In the genomic region with DNA sequence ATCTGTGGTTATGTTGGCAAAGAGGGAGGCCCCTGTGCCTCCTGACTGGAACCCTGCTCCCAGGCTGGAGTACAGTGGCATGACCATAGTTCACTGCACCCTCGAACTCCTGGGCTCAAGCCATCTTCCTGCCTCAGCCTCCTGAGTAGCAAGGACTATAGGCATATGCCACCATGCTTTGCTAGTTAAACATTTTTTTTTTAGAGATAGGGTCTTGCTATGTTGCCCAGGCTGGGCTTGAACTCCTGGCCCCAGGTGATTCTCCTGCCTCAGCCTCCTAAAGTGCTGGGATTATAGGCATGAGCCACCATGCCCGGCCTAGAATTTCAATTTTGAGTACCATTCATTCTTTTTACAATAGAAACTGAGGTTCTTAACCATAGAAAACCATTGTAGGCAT, we compare ENCODE assay signal across 27 cellular contexts. TPM values are rescaled to one million over a fixed set of nuclear protein-coding genes. Genes with fewer than 3 reads are reported as not detected.
"Had no signal": no experiment of that assay in that cellular context is flagged by ENCODE, and none has a peak within 500 bp of the region (broad histone marks: within the 10 kb centered on the region; RNA-seq: fewer than 3 reads in every experiment).

No MANE protein-coding gene starts in this region.

- H3K4me3 Mint-ChIP-seq: activated B cell treated with CpG ODN at 0.5 μM for 24 hours; activated CD4-positive, alpha-beta T cell treated with anti-CD3 and anti-CD28 coated beads, Interleukin-2, amount 10 ng/mL, durations not matched to agents 24 days and 14 days; activated CD8-positive, alpha-beta memory T cell treated with anti-CD3 and anti-CD28 coated beads, Interleukin-2, amount 10 ng/mL, durations not matched to agents 7 days and 5 days; activated T-cell treated with anti-CD3 and anti-CD28 coated beads, Interleukin-2, amount 50 U/mL, for 24 hours; activated T-helper 1 cell treated with anti-CD3 and anti-CD28 coated beads, Interleukin-12 subunit alpha, Interleukin-12 subunit beta, Interleukin-2, Interleukin-4 antibody, amounts not matched to agents 30 ng/mL and 10 ng/mL and 1 ng/mL, durations not matched to agents 14 hours and 24 hours and 36 hours; T-helper 17 cell had no signal

- H3K27me3 ChIP-seq: brain microvascular endothelial cell, cardiac muscle cell had no signal

- H3K9me3 Mint-ChIP-seq: activated B cell treated with CpG ODN at 0.5 μM for 24 hours; activated CD4-positive, alpha-beta T cell treated with anti-CD3 and anti-CD28 coated beads, Interleukin-2, amount 10 ng/mL, durations not matched to agents 24 days and 14 days; activated naive CD4-positive, alpha-beta T cell treated with anti-CD3 and anti-CD28 coated beads, Interleukin-2, amount 50 U/mL, for 72 hours; activated T-cell treated with anti-CD3 and anti-CD28 coated beads, Interleukin-2, amount 50 U/mL, for 24 hours; activated T-helper 1 cell treated with anti-CD3 and anti-CD28 coated beads, Interleukin-12 subunit alpha, Interleukin-12 subunit beta, Interleukin-2, Interleukin-4 antibody, amounts not matched to agents 30 ng/mL and 10 ng/mL and 1 ng/mL, durations not matched to agents 14 hours and 24 hours and 36 hours had no signal

- H3K27ac ChIP-seq: brain microvascular endothelial cell, cardiac muscle cell had no signal

- H3K36me3 ChIP-seq: brain microvascular endothelial cell had no signal

- H3K27ac Mint-ChIP-seq: activated B cell treated with CpG ODN at 0.5 μM for 24 hours; activated CD4-positive, alpha-beta T cell treated with anti-CD3 and anti-CD28 coated beads, Interleukin-2, amount 10 ng/mL, durations not matched to agents 24 days and 14 days; activated CD8-positive, alpha-beta memory T cell treated with anti-CD3 and anti-CD28 coated beads, Interleukin-2, amount 10 ng/mL, durations not matched to agents 7 days and 5 days; activated T-cell treated with anti-CD3 and anti-CD28 coated beads, Interleukin-2, amount 50 U/mL, for 24 hours; activated T-helper 1 cell treated with anti-CD3 and anti-CD28 coated beads, Interleukin-12 subunit alpha, Interleukin-12 subunit beta, Interleukin-2, Interleukin-4 antibody, amounts not matched to agents 30 ng/mL and 10 ng/mL and 1 ng/mL, durations not matched to agents 14 hours and 24 hours and 36 hours; T-helper 17 cell had no signal

- ATAC-seq: activated CD8-positive, alpha-beta memory T cell treated with anti-CD3 and anti-CD28 coated beads, Interleukin-2, amount 10 ng/mL, durations not matched to agents 7 days and 5 days; activated naive CD4-positive, alpha-beta T cell treated with anti-CD3 and anti-CD28 coated beads, Interleukin-2, amount 50 U/mL, for 72 hours; T-helper 17 cell had no signal

- H3K27me3 Mint-ChIP-seq: activated B cell treated with CpG ODN at 0.5 μM for 24 hours had no signal

- H3K4me3 ChIP-seq: cardiac muscle cell had no signal

- DNase-seq: activated B cell treated with CpG ODN at 0.5 μM for 24 hours; activated CD4-positive, alpha-beta T cell treated with anti-CD3 and anti-CD28 coated beads for 1 hour; activated CD4-positive, alpha-beta T cell treated with anti-CD3 and anti-CD28 coated beads, Interleukin-2, amount 10 ng/mL, durations not matched to agents 24 days and 14 days; activated CD4-positive, alpha-beta T cell treated with anti-CD3 and anti-CD28 coated beads, Interleukin-2, amount 50 U/mL, for 48 hours; activated CD8-positive, alpha-beta memory T cell treated with anti-CD3 and anti-CD28 coated beads, Interleukin-2, amount 10 ng/mL, durations not matched to agents 7 days and 5 days; activated effector memory CD4-positive, alpha-beta T cell treated with anti-CD3 and anti-CD28 coated beads, Interleukin-2, amount 50 U/mL, for 16 hours; activated naive CD4-positive, alpha-beta T cell treated with Interleukin-2 at 50 U/mL for 16 hours; activated T-cell treated with anti-CD3 and anti-CD28 coated beads, Interleukin-2, amount 50 U/mL, for 24 hours; brain microvascular endothelial cell; KG1; NCI-H1048; NCI-H2029; NCI-H2107; NCI-H2171 treated with DMSO at 0.1 percent for 48 hours; NCI-H345; NCI-H510A; NCI-H526 treated with DMSO at 0.1 percent for 48 hours; NCI-H82; SIG-M5; T-helper 17 cell; T-helper 9 cell had no signal

- H3K36me3 Mint-ChIP-seq: activated CD8-positive, alpha-beta memory T cell treated with anti-CD3 and anti-CD28 coated beads, Interleukin-2, amount 10 ng/mL, durations not matched to agents 7 days and 5 days; activated naive CD4-positive, alpha-beta T cell treated with anti-CD3 and anti-CD28 coated beads, Interleukin-2, amount 50 U/mL, for 72 hours had no signal

RNA-seq across cellular contexts. Expression of a gene that starts 21.2 kb away (rescaled TPM):
- total RNA-seq: activated CD4-positive, alpha-beta T cell treated with anti-CD3 and anti-CD28 coated beads, Interleukin-2, amount 10 ng/mL, durations not matched to agents 24 days and 14 days; activated T-helper 1 cell treated with anti-CD3 and anti-CD28 coated beads, Interleukin-12 subunit alpha, Interleukin-12 subunit beta, Interleukin-2, Interleukin-4 antibody, amounts not matched to agents 30 ng/mL and 10 ng/mL and 1 ng/mL, durations not matched to agents 14 hours and 24 hours and 36 hours; OCI-LY7 had no signal

RNA-seq across cellular contexts. Expression of a gene that starts 23.3 kb away (rescaled TPM):
- total RNA-seq: activated B cell treated with CpG ODN at 0.5 μM for 24 hours; activated CD4-positive, alpha-beta T cell treated with anti-CD3 and anti-CD28 coated beads, Interleukin-2, amount 10 ng/mL, durations not matched to agents 24 days and 14 days; activated naive CD4-positive, alpha-beta T cell treated with anti-CD3 and anti-CD28 coated beads, Interleukin-2, amount 50 U/mL, for 72 hours; activated T-helper 1 cell treated with anti-CD3 and anti-CD28 coated beads, Interleukin-12 subunit alpha, Interleukin-12 subunit beta, Interleukin-2, Interleukin-4 antibody, amounts not matched to agents 30 ng/mL and 10 ng/mL and 1 ng/mL, durations not matched to agents 14 hours and 24 hours and 36 hours; M059J; RPMI7951; T-helper 17 cell had no signal
